In genomic region chr14:28756896-28757570, GRCh38 we compare ENCODE assay signal across 1 cellular context.
TF ChIP-seq lines count a peak whose summit lies in the region.

No MANE protein-coding gene starts in this region.

TF ChIP-seq in K562, 482 proteins besides CTCF, POLR2A, EP300 and RAD21 (continued from another document):
- TF ChIP-seq NFE2 (IDR thresholded peaks at IDR 0.05; ENCODE audit: low read depth) (no peak), ZC3H11A (IDR thresholded peaks at IDR 0.05; ENCODE audit: low read depth, low read length) (no peak), KLF10 (CRISPR knock-in tag; IDR thresholded peaks at IDR 0.05) (no peak)
